ENCODE assay signal across 8 cellular contexts in the genomic region with DNA sequence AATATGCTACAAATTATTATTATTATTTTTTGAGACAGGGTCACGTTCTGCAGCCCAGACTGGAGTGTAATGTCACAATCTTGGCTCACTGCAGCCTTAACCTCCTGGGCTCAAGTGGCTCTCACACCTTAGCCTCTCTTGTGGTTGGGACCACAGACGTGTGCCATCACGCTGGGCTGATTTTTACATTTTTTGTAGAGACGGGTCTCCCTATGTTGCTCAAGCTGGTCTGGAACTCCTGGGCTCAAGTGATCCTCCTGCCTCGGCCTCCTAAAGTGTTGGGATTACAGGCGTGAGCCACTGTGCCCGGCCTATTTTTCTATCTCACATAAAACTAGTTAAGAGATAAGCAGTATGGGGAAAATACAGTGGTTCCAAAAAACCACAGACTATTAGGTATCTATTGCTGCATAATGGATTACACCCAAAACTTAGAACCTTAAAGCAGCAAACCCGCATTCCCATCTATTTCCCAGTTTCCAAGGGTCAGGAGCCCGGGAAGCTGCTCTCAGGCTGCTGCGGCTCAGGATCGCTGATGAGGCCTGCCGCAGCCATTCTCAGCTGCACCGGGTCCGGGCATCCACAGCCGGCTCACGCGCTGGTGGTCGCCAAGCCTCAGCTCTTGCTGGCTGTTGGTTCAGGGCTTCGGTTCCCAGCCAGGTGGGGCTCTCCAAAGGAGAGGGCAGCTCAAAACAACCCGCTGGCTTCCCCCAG.
DNase-seq lines count a peak whose midpoint lies in the region; ATAC-seq and TF ChIP-seq lines count a peak whose summit lies in the region.

No MANE protein-coding gene starts in this region.

- no peaks in the 10 kb centered on the region for H3K36me3 Mint-ChIP-seq in activated naive CD4-positive, alpha-beta T cell treated with anti-CD3 and anti-CD28 coated beads, Interleukin-2, amount 50 U/mL, for 24 hours
- no peaks in the 10 kb centered on the region for H3K36me3 Mint-ChIP-seq in activated naive CD4-positive, alpha-beta T cell treated with anti-CD3 and anti-CD28 coated beads, Interleukin-2, amount 50 U/mL, for 72 hours

- peaks cover under 1% of the 10 kb centered on the region for H3K4me1 ChIP-seq in adipocyte (ENCODE audit: control insufficient read depth, insufficient read depth, low read length)
- peaks cover 16% of the 10 kb centered on the region for H3K4me1 ChIP-seq in lower lobe of right lung
- H3K4me1 ChIP-seq in upper lobe of left lung = peaks cover 11 to 25% (median 16%) of the 10 kb centered on the region in 4 donors

- no peak for TF ChIP-seq POLR2A in upper lobe of left lung (IDR thresholded peaks at IDR 0.05)

- 50 to 78% methylated on average over 10 to 20 of the region's 20 CpGs for whole genome bisulfite sequencing in upper lobe of left lung, 2 donors

- no peak for ATAC-seq in activated naive CD4-positive, alpha-beta T cell treated with anti-CD3 and anti-CD28 coated beads, Interleukin-2, amount 50 U/mL, for 72 hours
- no peak for ATAC-seq in lower lobe of right lung
- no peak for ATAC-seq in upper lobe of left lung (ENCODE audit: low FRiP score in 2 of 2)
- ATAC-seq in GM21717 (IDR thresholded peaks at IDR 0.05; ENCODE audit: unreplicated experiment) = no peak

- H3K4me3 ChIP-seq in adipocyte (ENCODE audit: low read length) (peak overlapping the region; percentile 56), lower lobe of right lung (peak overlapping the region; percentile 79), upper lobe of left lung (peak overlapping the region in 3 of 4 donors; percentile 54 to 73 (median 60))

- peak overlapping the region; percentile 90 for H3K4me3 Mint-ChIP-seq in activated naive CD4-positive, alpha-beta T cell treated with anti-CD3 and anti-CD28 coated beads, Interleukin-2, amount 50 U/mL, for 24 hours

- TF ChIP-seq EP300 in upper lobe of left lung (IDR thresholded peaks at IDR 0.05) = no peak

- H3K27ac Mint-ChIP-seq in activated naive CD4-positive, alpha-beta T cell treated with anti-CD3 and anti-CD28 coated beads, Interleukin-2, amount 50 U/mL, for 24 hours = no peak overlapping the region
- H3K27ac Mint-ChIP-seq in activated naive CD4-positive, alpha-beta T cell treated with anti-CD3 and anti-CD28 coated beads, Interleukin-2, amount 50 U/mL, for 72 hours = peak overlapping the region in 1 of 2 donors; percentile 81

- TF ChIP-seq CTCF in lower lobe of right lung (IDR thresholded peaks at IDR 0.05) (no peak), upper lobe of left lung (IDR thresholded peaks at IDR 0.05) (no peak)

- intact Hi-C loops in lower lobe of right lung (cut with DNase I) = no loop called here
- intact Hi-C loops in posterior vena cava (cut with DNase I) = loop anchor here (5.0 to 10.0 kb wide), 3 partner anchors 150 to 183 kb away; no protein-coding TSS in a partner anchor

- H3K36me3 ChIP-seq in adipocyte (ENCODE audit: control insufficient read depth, insufficient read depth, low read length, severe bottlenecking) (peaks cover 4% of the 10 kb centered on the region), lower lobe of right lung (no peaks in the 10 kb centered on the region), upper lobe of left lung (no peaks in the 10 kb centered on the region)

- no peak overlapping the region for H3K9ac ChIP-seq in adipocyte (ENCODE audit: low read length)

- H3K9me3 Mint-ChIP-seq in activated naive CD4-positive, alpha-beta T cell treated with anti-CD3 and anti-CD28 coated beads, Interleukin-2, amount 50 U/mL, for 24 hours = no peaks in the 10 kb centered on the region
- no peaks in the 10 kb centered on the region for H3K9me3 Mint-ChIP-seq in activated naive CD4-positive, alpha-beta T cell treated with anti-CD3 and anti-CD28 coated beads, Interleukin-2, amount 50 U/mL, for 72 hours

- H3K27ac ChIP-seq in lower lobe of right lung (peak overlapping the region; percentile 8), upper lobe of left lung (no peak overlapping the region)

- peaks cover 7% of the 10 kb centered on the region for H3K4me1 Mint-ChIP-seq in activated naive CD4-positive, alpha-beta T cell treated with anti-CD3 and anti-CD28 coated beads, Interleukin-2, amount 50 U/mL, for 24 hours

- no peak for DNase-seq in activated naive CD4-positive, alpha-beta T cell treated with anti-CD3 and anti-CD28 coated beads, Interleukin-2, amount 50 U/mL, for 72 hours (ENCODE audit: low spot score in 2 of 2)
- DNase-seq in adipocyte (ENCODE audit: low read depth) = no peak
- DNase-seq in lower lobe of right lung = no peak
- peak in 1 of 2 donors; percentile 75 for DNase-seq in upper lobe of left lung
- no peak for DNase-seq in GM19240 (ENCODE audit: insufficient read length, low spot score)
- DNase-seq in posterior vena cava (ENCODE audit: low spot score) = no peak

- H3K27me3 Mint-ChIP-seq in activated naive CD4-positive, alpha-beta T cell treated with anti-CD3 and anti-CD28 coated beads, Interleukin-2, amount 50 U/mL, for 24 hours = no peaks in the 10 kb centered on the region

- no peaks in the 10 kb centered on the region for H3K9me3 ChIP-seq in adipocyte (ENCODE audit: control insufficient read depth, low read length)
- H3K9me3 ChIP-seq in lower lobe of right lung = no peaks in the 10 kb centered on the region
- H3K9me3 ChIP-seq in upper lobe of left lung = no peaks in the 10 kb centered on the region

- no peaks in the 10 kb centered on the region for H3K27me3 ChIP-seq in adipocyte (replicated peaks; ENCODE audit: control insufficient read depth, insufficient read depth, low read length)
- H3K27me3 ChIP-seq in lower lobe of right lung (ENCODE audit: low read depth) = no peaks in the 10 kb centered on the region
- H3K27me3 ChIP-seq in upper lobe of left lung = no peaks in the 10 kb centered on the region
